35 cellular contexts compared by ENCODE assay signal in genomic region chr14:85959063-85959462, GRCh38.
"Had no signal": no experiment of that assay in that cellular context is flagged by ENCODE, and none has a peak within 500 bp of the region (broad histone marks: within the 10 kb centered on the region; RNA-seq: fewer than 3 reads in every experiment).

No MANE protein-coding gene starts in this region.

- H3K36me3 ChIP-seq: MG63 had no signal

- DNase-seq: Karpas-422, Kasumi-1, MG63, MM.1S, MV-4-11, NCI-H1048, NCI-H1092, NCI-H1092 treated with DMSO at 0.1 percent for 48 hours, NCI-H1105, NCI-H1105 treated with DMSO at 0.1 percent for 48 hours, NCI-H1417, NCI-H1417 treated with DMSO at 0.1 percent for 48 hours, NCI-H1436, NCI-H1436 treated with DMSO at 0.1 percent for 48 hours, NCI-H146, NCI-H1694, NCI-H1694 treated with DMSO at 0.1 percent for 48 hours, NCI-H187, NCI-H187 treated with DMSO at 0.1 percent for 48 hours, NCI-H1930, NCI-H2029, NCI-H2029 treated with DMSO at 0.1 percent for 48 hours, NCI-H2081, NCI-H2081 treated with DMSO at 0.1 percent for 48 hours, NCI-H2107, NCI-H2171, NCI-H2171 treated with DMSO at 0.1 percent for 48 hours, NCI-H2227 treated with DMSO at 0.1 percent for 48 hours, NCI-H226, NCI-H345, NCI-H446, NCI-H446 treated with DMSO at 0.1 percent for 48 hours, NCI-H510A, NCI-H510A treated with DMSO at 0.1 percent for 48 hours, NCI-H524 had no signal

- H3K4me3 ChIP-seq: MG63 had no signal

- H3K27me3 ChIP-seq: MG63 had no signal

- H3K9me3 ChIP-seq: MG63 had no signal
